8 cellular contexts compared by ENCODE assay signal in the genomic region with DNA sequence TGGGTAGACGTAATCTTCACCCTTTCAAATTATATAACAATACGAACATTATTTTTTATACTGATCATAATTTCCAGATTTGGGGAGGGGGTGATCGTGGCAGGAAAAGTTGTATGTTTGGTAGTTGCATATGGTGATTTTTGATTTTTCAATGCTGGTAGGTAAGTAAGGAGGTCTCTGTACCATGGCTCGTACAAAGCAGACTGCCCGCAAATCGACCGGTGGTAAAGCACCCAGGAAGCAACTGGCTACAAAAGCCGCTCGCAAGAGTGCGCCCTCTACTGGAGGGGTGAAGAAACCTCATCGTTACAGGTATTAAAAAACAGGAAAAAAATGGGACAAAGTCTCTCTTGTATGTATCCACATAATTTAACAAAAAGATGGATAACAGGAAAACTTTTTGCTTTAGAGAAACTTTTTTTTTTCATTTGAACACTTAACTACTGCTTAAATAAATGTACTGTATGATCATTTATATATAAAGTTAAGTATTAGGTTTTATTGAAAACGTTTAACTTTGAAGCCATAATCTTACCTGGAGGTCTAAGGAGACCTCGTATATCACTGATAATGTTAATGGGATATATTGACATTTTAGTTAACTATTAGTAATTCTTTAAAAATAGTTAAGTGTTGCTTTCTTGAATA. TPM values are rescaled to one million over a fixed set of nuclear protein-coding genes. Genes with fewer than 3 reads are reported as not detected.
DNase-seq lines count a peak whose midpoint lies in the region; FAIRE-seq and TF ChIP-seq lines count a peak whose summit lies in the region.

No MANE protein-coding gene starts in this region.

- H3K4me1 Mint-ChIP-seq in activated CD4-positive, alpha-beta memory T cell treated with anti-CD3 and anti-CD28 coated beads for 36 hours (ENCODE audit: low read depth): peaks cover 56% of the 10 kb centered on the region

- H3K4me3 Mint-ChIP-seq in activated CD4-positive, alpha-beta memory T cell treated with anti-CD3 and anti-CD28 coated beads for 36 hours: peak overlapping the region; percentile 100

- CTCF ChIA-PET in activated CD4-positive, alpha-beta memory T cell treated with anti-CD3 and anti-CD28 coated beads for 36 hours (lab: Charles Lee): interaction anchor here (0.6 to 7.1 kb wide), 34 partner anchors 8 to 619 kb away, joined by 3 to 78 read pairs (median 6); a partner anchor contains a TSS

- no peak for FAIRE-seq in urothelium cell line (lab: Jason Lieb, UNC)

- H3K27ac Mint-ChIP-seq in activated CD4-positive, alpha-beta memory T cell treated with anti-CD3 and anti-CD28 coated beads for 36 hours: peak overlapping the region; percentile 99

- POLR2A ChIA-PET in activated CD4-positive, alpha-beta memory T cell treated with anti-CD3 and anti-CD28 coated beads for 36 hours (lab: Charles Lee): interaction anchor here (1.0 to 3.4 kb wide), 13 partner anchors 14 to 73 kb away, joined by 3 to 45 read pairs (median 7); a partner anchor contains a TSS

- no peaks in the 10 kb centered on the region for H3K9me3 Mint-ChIP-seq in activated CD4-positive, alpha-beta memory T cell treated with anti-CD3 and anti-CD28 coated beads for 36 hours

- peaks cover 54% of the 10 kb centered on the region for H3K36me3 Mint-ChIP-seq in activated CD4-positive, alpha-beta memory T cell treated with anti-CD3 and anti-CD28 coated beads for 36 hours

- intact Hi-C loops in activated CD4-positive, alpha-beta memory T cell treated with anti-CD3 and anti-CD28 coated beads for 36 hours (cut with micrococcal nuclease): loop anchor here (1.0 to 10.0 kb wide), 6 partner anchors 19 to 637 kb away; a partner anchor contains a TSS

- peak; percentile 51 for TF ChIP-seq CTCF in foreskin fibroblast (IDR thresholded peaks at IDR 0.05; ENCODE audit: low read depth, low read length)

- DNase-seq in NCI-H1436 (lab: John Stamatoyannopoulos, UW) (peak; percentile 31), NCI-H1436 treated with DMSO at 0.1 percent for 48 hours (lab: John Stamatoyannopoulos, UW) (no peak), LoVo (ENCODE audit: low spot score) (peak; percentile 41), foreskin fibroblast (peak in 1 of 2 donors; percentile 25), retina (peak; percentile 55), urothelium cell line (ENCODE audit: low spot score) (no peak), HCEC 1CT (no peak)
- DNase-seq in activated CD4-positive, alpha-beta memory T cell treated with anti-CD3 and anti-CD28 coated beads for 36 hours: peak; percentile 48

- peak overlapping the region; percentile 80 to 85 for H3K4me3 ChIP-seq in foreskin fibroblast (ENCODE audit: low read depth in 1 of 2, low read length in 2 of 2)

- H3K27me3 Mint-ChIP-seq in activated CD4-positive, alpha-beta memory T cell treated with anti-CD3 and anti-CD28 coated beads for 36 hours: no peaks in the 10 kb centered on the region

RNA-seq across cellular contexts. Expression of a gene that starts 1.8 kb away (rescaled TPM):
- total RNA-seq in activated CD4-positive, alpha-beta memory T cell treated with anti-CD3 and anti-CD28 coated beads for 36 hours: 100 to 1,000 TPM; 317 to 320 TPM

Comparison
In these comparisons a context has a peak if more than half of its experiments do, and no peak if none do; other contexts are left out.
1. DNase-seq: peak in NCI-H1436 (single experiment), LoVo (single experiment), activated CD4-positive, alpha-beta memory T cell treated with anti-CD3 and anti-CD28 coated beads for 36 hours (single experiment) and retina (single experiment); none in NCI-H1436 treated with DMSO at 0.1 percent for 48 hours (single experiment), urothelium cell line (single experiment) and HCEC 1CT (single experiment).